ENCODE assay signal across 9 cellular contexts in genomic region chr16:27314986-27315332, GRCh38. TPM values are rescaled to one million over a fixed set of nuclear protein-coding genes. Genes with fewer than 3 reads are reported as not detected.
DNase-seq lines count a peak whose midpoint lies in the region; ATAC-seq and TF ChIP-seq lines count a peak whose summit lies in the region.
"Had no signal": no experiment of that assay in that cellular context is flagged by ENCODE, and none has a peak within 500 bp of the region (broad histone marks: within the 10 kb centered on the region; RNA-seq: fewer than 3 reads in every experiment).

No MANE protein-coding gene starts in this region.

- peak overlapping the region; percentile 81 to 100 (median 99) for H3K27ac Mint-ChIP-seq in CD8-positive, alpha-beta memory T cell

- no peak overlapping the region for H3K9ac ChIP-seq in parathyroid adenoma

- no peaks in the 10 kb centered on the region for H3K9me3 Mint-ChIP-seq in CD8-positive, alpha-beta memory T cell

- H3K4me1 ChIP-seq in CD8-positive, alpha-beta memory T cell (ENCODE audit: insufficient read depth, low read length): peaks cover 61% of the 10 kb centered on the region
- H3K4me1 ChIP-seq in RWPE2 (ENCODE audit: insufficient read depth, poor library complexity, severe bottlenecking): peaks cover 42% of the 10 kb centered on the region
- H3K4me1 ChIP-seq in parathyroid adenoma: peaks cover 11% of the 10 kb centered on the region

- peak overlapping the region; percentile 89 for H3K27ac ChIP-seq in CD8-positive, alpha-beta memory T cell (ENCODE audit: low read depth, low read length)
- peak overlapping the region; percentile 92 for H3K27ac ChIP-seq in RWPE2 (ENCODE audit: poor library complexity, severe bottlenecking)
- peak overlapping the region; percentile 64 for H3K27ac ChIP-seq in parathyroid adenoma

- POLR2A ChIA-PET in CD8-positive, alpha-beta memory T cell (lab: Charles Lee): no interaction called here

- H3K4me3 ChIP-seq in CD8-positive, alpha-beta memory T cell (ENCODE audit: low read length): peak overlapping the region; percentile 90
- peak overlapping the region; percentile 95 for H3K4me3 ChIP-seq in RWPE2 (ENCODE audit: severe bottlenecking)
- H3K4me3 ChIP-seq in epithelial cell of proximal tubule (ENCODE audit: low read depth, low read length): peak overlapping the region; percentile 88
- peak overlapping the region; percentile 79 for H3K4me3 ChIP-seq in parathyroid adenoma (ENCODE audit: low read depth, low read length)

- no peaks in the 10 kb centered on the region for H3K9me3 ChIP-seq in CD8-positive, alpha-beta memory T cell (ENCODE audit: low read length)
- no peaks in the 10 kb centered on the region for H3K9me3 ChIP-seq in RWPE2 (ENCODE audit: severe bottlenecking)
- no peaks in the 10 kb centered on the region for H3K9me3 ChIP-seq in parathyroid adenoma (ENCODE audit: control insufficient read depth, low read length)

- no peak for ATAC-seq in RWPE2 (ENCODE audit: low read depth)
- no peak for ATAC-seq in GM19395 (IDR thresholded peaks at IDR 0.05; ENCODE audit: unreplicated experiment)
- no peak for ATAC-seq in GM18505 (IDR thresholded peaks at IDR 0.05; ENCODE audit: unreplicated experiment)

- DNase-seq in CD8-positive, alpha-beta memory T cell: no peak
- DNase-seq in RWPE2 (ENCODE audit: low spot score): no peak
- no peak for DNase-seq in epithelial cell of proximal tubule (ENCODE audit: low read depth)
- DNase-seq in hippocampal formation (lab: John Stamatoyannopoulos, UW): no peak
- DNase-seq in NCI-H187 (lab: John Stamatoyannopoulos, UW): no peak
- DNase-seq: SIG-M5 had no signal

- no peaks in the 10 kb centered on the region for H3K27me3 ChIP-seq in CD8-positive, alpha-beta memory T cell (ENCODE audit: insufficient read depth, low read length, poor library complexity, severe bottlenecking)
- H3K27me3 ChIP-seq in RWPE2 (ENCODE audit: insufficient read depth, poor library complexity, severe bottlenecking) (no peaks in the 10 kb centered on the region), parathyroid adenoma (ENCODE audit: control insufficient read depth, insufficient read depth, low read length) (no peaks in the 10 kb centered on the region)

- H3K4me2 ChIP-seq in parathyroid adenoma (ENCODE audit: low read length): peak overlapping the region; percentile 84

- CTCF ChIA-PET in CD8-positive, alpha-beta memory T cell (lab: Charles Lee): interaction anchor here (1.2 to 4.4 kb wide), 4 partner anchors 51 to 84 kb away, joined by 3 to 28 read pairs (median 5); no protein-coding TSS in a partner anchor

- H3K27me3 Mint-ChIP-seq in CD8-positive, alpha-beta memory T cell: peaks cover 0 to 3% of the 10 kb centered on the region in 2 donors

- H3K4me1 Mint-ChIP-seq in CD8-positive, alpha-beta memory T cell: peaks cover 52 to 65% (median 64%) of the 10 kb centered on the region in 3 donors

- H3K36me3 Mint-ChIP-seq in CD8-positive, alpha-beta memory T cell: peaks cover 0 to 21% (median 3%) of the 10 kb centered on the region in 3 donors

- H3K4me3 Mint-ChIP-seq in CD8-positive, alpha-beta memory T cell: peak overlapping the region; percentile 86 to 96 (median 95)

- H2AFZ ChIP-seq in parathyroid adenoma: no peak overlapping the region

- TF ChIP-seq POLR2A in GM18505 (IDR thresholded peaks at IDR 0.05; ENCODE audit: borderline replicate concordance, extremely low read depth, insufficient read depth, insufficient read length): no peak

- no peaks in the 10 kb centered on the region for H3K79me2 ChIP-seq in parathyroid adenoma

- no peaks in the 10 kb centered on the region for H3K36me3 ChIP-seq in CD8-positive, alpha-beta memory T cell (ENCODE audit: insufficient read depth, low read length)
- peaks cover 29% of the 10 kb centered on the region for H3K36me3 ChIP-seq in RWPE2 (ENCODE audit: low read depth)
- H3K36me3 ChIP-seq in parathyroid adenoma (ENCODE audit: control insufficient read depth, insufficient read depth, low read length): no peaks in the 10 kb centered on the region

- TF ChIP-seq CTCF in RWPE2 (IDR thresholded peaks at IDR 0.05; ENCODE audit: poor library complexity, severe bottlenecking) (no peak), epithelial cell of proximal tubule (conservative IDR thresholded peaks at IDR 0.05; ENCODE audit: low read depth, low read length) (no peak), parathyroid adenoma (IDR thresholded peaks at IDR 0.05) (no peak)

RNA-seq across cellular contexts. Expression of gene IL4R, which starts 1.2 kb away (rescaled TPM):
- 100 to 1,000 TPM; 140 to 142 TPM for total RNA-seq in CD8-positive, alpha-beta memory T cell
- polyA plus RNA-seq in CD8-positive, alpha-beta memory T cell: 41.6 TPM
- 33.7 and 36.8 TPM in 2 replicates for total RNA-seq in epithelial cell of proximal tubule

RNA-seq across cellular contexts. Expression of gene NSMCE1, which starts 46.4 kb away (rescaled TPM):
- total RNA-seq in CD8-positive, alpha-beta memory T cell: 100 to 1,000 TPM; 103 to 114 TPM
- polyA plus RNA-seq in CD8-positive, alpha-beta memory T cell: 132 TPM
- total RNA-seq in epithelial cell of proximal tubule: 67.1 and 86.3 TPM in 2 replicates
